ENCODE assay signal across 8 cellular contexts in genomic region chr3:186277268-186277909, GRCh38.
DNase-seq lines count a peak whose midpoint lies in the region; ATAC-seq and TF ChIP-seq lines count a peak whose summit lies in the region.

No MANE protein-coding gene starts in this region.

- peaks cover 5% of the 10 kb centered on the region for H3K27me3 Mint-ChIP-seq in activated CD4-positive, alpha-beta T cell treated with anti-CD3 and anti-CD28 coated beads for 36 hours
- peaks cover 14% of the 10 kb centered on the region for H3K27me3 Mint-ChIP-seq in activated CD4-positive, alpha-beta T cell treated with anti-CD3 and anti-CD28 coated beads, Interleukin-2, amount 10 ng/mL, durations not matched to agents 24 days and 14 days
- no peaks in the 10 kb centered on the region for H3K27me3 Mint-ChIP-seq in stimulated activated memory B cell treated with anti-CD40 and anti-IgM and Interleukin-4, amounts not matched to agents 10 μg/mL and 1 μg/mL and 100 μg/mL, for 72 hours

- POLR2A ChIA-PET in activated CD4-positive, alpha-beta T cell treated with anti-CD3 and anti-CD28 coated beads for 36 hours (lab: Charles Lee): no interaction called here

- no peaks in the 10 kb centered on the region for H3K4me1 ChIP-seq in uterus

- H3K4me1 Mint-ChIP-seq in activated CD4-positive, alpha-beta T cell treated with anti-CD3 and anti-CD28 coated beads for 36 hours: peaks cover 5% of the 10 kb centered on the region
- H3K4me1 Mint-ChIP-seq in activated CD4-positive, alpha-beta T cell treated with anti-CD3 and anti-CD28 coated beads, Interleukin-2, amount 10 ng/mL, durations not matched to agents 24 days and 14 days: no peaks in the 10 kb centered on the region
- H3K4me1 Mint-ChIP-seq in stimulated activated memory B cell treated with anti-CD40 and anti-IgM and Interleukin-4, amounts not matched to agents 10 μg/mL and 1 μg/mL and 100 μg/mL, for 72 hours: peaks cover 27% of the 10 kb centered on the region

- DNase-seq in activated CD4-positive, alpha-beta T cell treated with anti-CD3 and anti-CD28 coated beads for 36 hours: peak; percentile 16
- DNase-seq in activated CD4-positive, alpha-beta T cell treated with anti-CD3 and anti-CD28 coated beads, Interleukin-2, amount 10 ng/mL, durations not matched to agents 24 days and 14 days: no peak
- DNase-seq in amniotic epithelial cell (ENCODE audit: low read depth) (peak; percentile 72), iPS-NIHi7 (ENCODE audit: extremely low spot score) (peak; percentile 62), uterus (no peak), UCSD-AML1 (lab: John Stamatoyannopoulos, UW; ENCODE audit: unreplicated experiment) (no peak)

- no peak overlapping the region for H3K4me3 ChIP-seq in uterus

- no peaks in the 10 kb centered on the region for H3K9me3 ChIP-seq in uterus

- ATAC-seq in activated CD4-positive, alpha-beta T cell treated with anti-CD3 and anti-CD28 coated beads for 36 hours: no peak
- ATAC-seq in stimulated activated memory B cell treated with anti-CD40 and anti-IgM and Interleukin-4, amounts not matched to agents 10 μg/mL and 1 μg/mL and 100 μg/mL, for 72 hours: no peak
- ATAC-seq in HG03280 (IDR thresholded peaks at IDR 0.05; ENCODE audit: unreplicated experiment): no peak

- no peaks in the 10 kb centered on the region for H3K36me3 ChIP-seq in uterus

- intact Hi-C loops in activated CD4-positive, alpha-beta T cell treated with anti-CD3 and anti-CD28 coated beads for 36 hours (cut with DNase I, micrococcal nuclease): no loop called here
- intact Hi-C loops in activated CD4-positive, alpha-beta T cell treated with anti-CD3 and anti-CD28 coated beads, Interleukin-2, amount 10 ng/mL, durations not matched to agents 24 days and 14 days (cut with micrococcal nuclease): no loop called here
- intact Hi-C loops in uterus (cut with DNase I; ENCODE audit: low total_unique reads): no loop called here

- no peaks in the 10 kb centered on the region for H3K9me3 Mint-ChIP-seq in activated CD4-positive, alpha-beta T cell treated with anti-CD3 and anti-CD28 coated beads for 36 hours (ENCODE audit: low read depth)
- H3K9me3 Mint-ChIP-seq in activated CD4-positive, alpha-beta T cell treated with anti-CD3 and anti-CD28 coated beads, Interleukin-2, amount 10 ng/mL, durations not matched to agents 24 days and 14 days: no peaks in the 10 kb centered on the region
- no peaks in the 10 kb centered on the region for H3K9me3 Mint-ChIP-seq in stimulated activated memory B cell treated with anti-CD40 and anti-IgM and Interleukin-4, amounts not matched to agents 10 μg/mL and 1 μg/mL and 100 μg/mL, for 72 hours

- TF ChIP-seq POLR2A in uterus (IDR thresholded peaks at IDR 0.05): no peak

- H3K4me3 Mint-ChIP-seq in activated CD4-positive, alpha-beta T cell treated with anti-CD3 and anti-CD28 coated beads for 36 hours: no peak overlapping the region
- H3K4me3 Mint-ChIP-seq in activated CD4-positive, alpha-beta T cell treated with anti-CD3 and anti-CD28 coated beads, Interleukin-2, amount 10 ng/mL, durations not matched to agents 24 days and 14 days: no peak overlapping the region
- no peak overlapping the region for H3K4me3 Mint-ChIP-seq in stimulated activated memory B cell treated with anti-CD40 and anti-IgM and Interleukin-4, amounts not matched to agents 10 μg/mL and 1 μg/mL and 100 μg/mL, for 72 hours

- CTCF ChIA-PET in activated CD4-positive, alpha-beta T cell treated with anti-CD3 and anti-CD28 coated beads for 36 hours (lab: Charles Lee): interaction anchor here (0.7 to 1.6 kb wide), 5 partner anchors 11 to 338 kb away, joined by 3 to 4 read pairs (median 4); no protein-coding TSS in a partner anchor

- H3K27ac Mint-ChIP-seq in activated CD4-positive, alpha-beta T cell treated with anti-CD3 and anti-CD28 coated beads for 36 hours: no peak overlapping the region
- no peak overlapping the region for H3K27ac Mint-ChIP-seq in activated CD4-positive, alpha-beta T cell treated with anti-CD3 and anti-CD28 coated beads, Interleukin-2, amount 10 ng/mL, durations not matched to agents 24 days and 14 days
- no peak overlapping the region for H3K27ac Mint-ChIP-seq in stimulated activated memory B cell treated with anti-CD40 and anti-IgM and Interleukin-4, amounts not matched to agents 10 μg/mL and 1 μg/mL and 100 μg/mL, for 72 hours

- no peaks in the 10 kb centered on the region for H3K27me3 ChIP-seq in uterus

- no peak overlapping the region for H3K27ac ChIP-seq in uterus

- H3K36me3 Mint-ChIP-seq in activated CD4-positive, alpha-beta T cell treated with anti-CD3 and anti-CD28 coated beads for 36 hours (ENCODE audit: low read depth): no peaks in the 10 kb centered on the region
- H3K36me3 Mint-ChIP-seq in activated CD4-positive, alpha-beta T cell treated with anti-CD3 and anti-CD28 coated beads, Interleukin-2, amount 10 ng/mL, durations not matched to agents 24 days and 14 days (ENCODE audit: low read depth): no peaks in the 10 kb centered on the region
- peaks cover 25% of the 10 kb centered on the region for H3K36me3 Mint-ChIP-seq in stimulated activated memory B cell treated with anti-CD40 and anti-IgM and Interleukin-4, amounts not matched to agents 10 μg/mL and 1 μg/mL and 100 μg/mL, for 72 hours

- TF ChIP-seq CTCF in uterus (IDR thresholded peaks at IDR 0.05): peak; percentile 24 to 49 (median 32)

Comparison
In these comparisons a context has a peak if more than half of its experiments do, and no peak if none do; other contexts are left out.
1. DNase-seq: peak in activated CD4-positive, alpha-beta T cell treated with anti-CD3 and anti-CD28 coated beads for 36 hours (single experiment), amniotic epithelial cell (single experiment) and iPS-NIHi7 (single experiment); none in activated CD4-positive, alpha-beta T cell treated with anti-CD3 and anti-CD28 coated beads, Interleukin-2, amount 10 ng/mL, durations not matched to agents 24 days and 14 days (single experiment), uterus (0 of 2) and UCSD-AML1 (single experiment).